Comparison of ENCODE assay signal across 8 cellular contexts in genomic region chr21:42220138-42220701, GRCh38. TPM values are rescaled to one million over a fixed set of nuclear protein-coding genes. Genes with fewer than 3 reads are reported as not detected.
A peak's percentile ranks its signal among the peaks of the same experiment; 100 is the strongest.
DNase-seq lines count a peak whose midpoint lies in the region; ATAC-seq and TF ChIP-seq lines count a peak whose summit lies in the region.

No MANE protein-coding gene starts in this region.

- H3K9me3 Mint-ChIP-seq in IgD-negative memory B cell = peaks cover 0 to 4% (median 2%) of the 10 kb centered on the region in 3 donors
- peaks cover 5% of the 10 kb centered on the region for H3K9me3 Mint-ChIP-seq in activated naive CD8-positive, alpha-beta T cell treated with anti-CD3 and anti-CD28 coated beads, Interleukin-2, amount 50 U/mL, for 24 hours

- no peak overlapping the region for H3K27ac ChIP-seq in RWPE2 (ENCODE audit: poor library complexity, severe bottlenecking)
- no peak overlapping the region for H3K27ac ChIP-seq in cardiac muscle cell

- TF ChIP-seq CTCF in GM12864 (IDR thresholded peaks at IDR 0.05; ENCODE audit: low read depth, low read length, missing control alignments) (no peak), RWPE2 (IDR thresholded peaks at IDR 0.05; ENCODE audit: poor library complexity, severe bottlenecking) (no peak), cardiac muscle cell (IDR thresholded peaks at IDR 0.05; ENCODE audit: low read depth, low read length) (no peak)

- H3K4me3 Mint-ChIP-seq in IgD-negative memory B cell = peak overlapping the region; percentile 88 to 99 (median 94)
- H3K4me3 Mint-ChIP-seq in activated naive CD8-positive, alpha-beta T cell treated with anti-CD3 and anti-CD28 coated beads, Interleukin-2, amount 50 U/mL, for 24 hours = peak overlapping the region; percentile 87

- H3K9me3 ChIP-seq in RWPE2 (ENCODE audit: severe bottlenecking) (no peaks in the 10 kb centered on the region), cardiac muscle cell (ENCODE audit: low read depth) (no peaks in the 10 kb centered on the region)

- H3K36me3 ChIP-seq in RWPE2 (ENCODE audit: low read depth) (0 out of 2 replicates have a peak, but pooled peaks cover 4% of the 10 kb centered on the region), cardiac muscle cell (no peaks in the 10 kb centered on the region)

- peak; percentile 68 for DNase-seq in GM12864 (ENCODE audit: low read depth)
- no peak for DNase-seq in RWPE2 (ENCODE audit: low spot score)
- peak; percentile 45 for DNase-seq in activated naive CD8-positive, alpha-beta T cell treated with anti-CD3 and anti-CD28 coated beads, Interleukin-2, amount 50 U/mL, for 24 hours
- peak; percentile 72 to 75 for DNase-seq in cardiac muscle cell (ENCODE audit: low read depth in 1 of 2, low spot score in 1 of 2)
- peak; percentile 66 for DNase-seq in occipital lobe (lab: John Stamatoyannopoulos, UW)

- peak; percentile 59 for ATAC-seq in RWPE2 (ENCODE audit: low read depth)
- peak; percentile 61 for ATAC-seq in activated naive CD8-positive, alpha-beta T cell treated with anti-CD3 and anti-CD28 coated beads, Interleukin-2, amount 50 U/mL, for 24 hours
- ATAC-seq in HG02798 (IDR thresholded peaks at IDR 0.05; ENCODE audit: poor library complexity, unreplicated experiment) = no peak
- no peak for ATAC-seq in HG02763 (IDR thresholded peaks at IDR 0.05; ENCODE audit: unreplicated experiment)

- peaks cover 5% of the 10 kb centered on the region for H3K4me1 ChIP-seq in RWPE2 (ENCODE audit: insufficient read depth, poor library complexity, severe bottlenecking)
- H3K4me1 ChIP-seq in cardiac muscle cell (ENCODE audit: low read depth) = no peaks in the 10 kb centered on the region

- peaks cover 15 to 26% (median 16%) of the 10 kb centered on the region in 3 donors for H3K4me1 Mint-ChIP-seq in IgD-negative memory B cell
- peaks cover 25% of the 10 kb centered on the region for H3K4me1 Mint-ChIP-seq in activated naive CD8-positive, alpha-beta T cell treated with anti-CD3 and anti-CD28 coated beads, Interleukin-2, amount 50 U/mL, for 24 hours

- H3K4me3 ChIP-seq in GM12864 (ENCODE audit: low read depth, low read length) = peak overlapping the region; percentile 58
- peak overlapping the region; percentile 66 for H3K4me3 ChIP-seq in RWPE2 (ENCODE audit: severe bottlenecking)
- H3K4me3 ChIP-seq in cardiac muscle cell = peak overlapping the region; percentile 78

- peak overlapping the region; percentile 79 to 90 (median 90) for H3K27ac Mint-ChIP-seq in IgD-negative memory B cell
- H3K27ac Mint-ChIP-seq in activated naive CD8-positive, alpha-beta T cell treated with anti-CD3 and anti-CD28 coated beads, Interleukin-2, amount 50 U/mL, for 24 hours = peak overlapping the region; percentile 83

- H3K27me3 Mint-ChIP-seq in IgD-negative memory B cell = peaks cover 3% of the 10 kb centered on the region
- no peaks in the 10 kb centered on the region for H3K27me3 Mint-ChIP-seq in activated naive CD8-positive, alpha-beta T cell treated with anti-CD3 and anti-CD28 coated beads, Interleukin-2, amount 50 U/mL, for 24 hours

- H3K27me3 ChIP-seq in RWPE2 (ENCODE audit: insufficient read depth, poor library complexity, severe bottlenecking) (no peaks in the 10 kb centered on the region), cardiac muscle cell (peaks cover 31% of the 10 kb centered on the region)

- no peaks in the 10 kb centered on the region for H3K36me3 Mint-ChIP-seq in IgD-negative memory B cell
- no peaks in the 10 kb centered on the region for H3K36me3 Mint-ChIP-seq in activated naive CD8-positive, alpha-beta T cell treated with anti-CD3 and anti-CD28 coated beads, Interleukin-2, amount 50 U/mL, for 24 hours (ENCODE audit: low read depth)

RNA-seq across cellular contexts. Expression of gene ABCG1, which starts 1.3 kb away (rescaled TPM):
- polyA plus RNA-seq in IgD-negative memory B cell = 11.6 TPM
- total RNA-seq in cardiac muscle cell = 4.9 and 5.4 TPM in 2 replicates
- polyA plus RNA-seq in cardiac muscle cell = 2.6 and 4.0 TPM in 2 replicates
- 16.1 TPM for total RNA-seq in occipital lobe

Comparison
In these comparisons a context has a peak if more than half of its experiments do, and no peak if none do; other contexts are left out.
1. ATAC-seq: peak in RWPE2 (single experiment) and activated naive CD8-positive, alpha-beta T cell treated with anti-CD3 and anti-CD28 coated beads, Interleukin-2, amount 50 U/mL, for 24 hours (single experiment); none in HG02798 (single experiment) and HG02763 (single experiment).
2. Peak in every context shown above with its lines, with median percentiles within 50 percentile points of each other: H3K4me3 ChIP-seq.